8 cellular contexts compared by ENCODE assay signal in the genomic region with DNA sequence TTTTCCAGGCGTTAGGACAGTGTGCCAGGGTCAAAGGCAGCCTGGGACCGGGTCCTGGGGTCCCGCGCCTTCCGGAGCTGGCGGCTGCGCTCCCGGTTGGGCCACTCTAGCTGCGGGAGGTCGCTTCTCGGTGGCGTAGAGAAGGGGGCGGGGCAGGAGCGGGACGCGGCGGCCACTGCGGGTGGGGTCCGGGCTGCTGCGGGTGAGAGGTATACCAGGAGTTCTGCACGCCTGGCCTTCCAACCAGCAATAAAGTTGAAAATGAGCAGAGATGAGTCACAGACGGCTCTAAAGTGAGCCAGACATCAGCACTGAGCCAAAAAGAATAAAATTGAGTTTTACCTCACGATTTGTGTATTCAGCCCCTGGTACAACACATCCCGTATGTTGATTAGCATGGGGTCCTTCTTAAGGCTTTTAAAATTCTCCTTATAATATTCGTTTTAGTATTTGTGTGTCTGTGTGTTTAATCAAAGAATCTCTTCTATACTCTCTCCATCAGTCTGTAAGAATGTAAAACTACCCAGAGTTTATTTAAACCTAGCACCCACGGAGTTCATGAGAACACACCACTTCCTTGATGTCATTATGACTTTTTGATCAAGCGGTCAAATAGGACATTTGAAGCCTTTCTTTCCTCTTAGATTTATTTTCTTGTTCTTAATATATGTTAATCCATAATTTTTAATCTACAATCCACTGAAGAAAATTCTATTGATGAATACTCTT. TPM values are rescaled to one million over a fixed set of nuclear protein-coding genes. Genes with fewer than 3 reads are reported as not detected.
DNase-seq lines count a peak whose midpoint lies in the region; FAIRE-seq and TF ChIP-seq lines count a peak whose summit lies in the region.

A gene (minus strand): TSS at position 108 of the 729 bp plus-strand sequence. CDS start 107 bp downstream, at position 1.

- peaks cover 6% of the 10 kb centered on the region for H3K4me1 ChIP-seq in mammary epithelial cell (ENCODE audit: insufficient read depth, low read length)

- no peak within 1 kb of the TSS for H3K27ac ChIP-seq in mammary epithelial cell (ENCODE audit: insufficient read depth, low read depth, low read length)

- no peaks in the 10 kb centered on the region for H3K9me3 ChIP-seq in mammary epithelial cell (replicated peaks; ENCODE audit: insufficient read depth, low read length)

- TF ChIP-seq CTCF in mammary epithelial cell (conservative IDR thresholded peaks at IDR 0.05 in 1 of 2, IDR thresholded peaks at IDR 0.05 in 1 of 2; ENCODE audit: extremely low read depth in 1 of 2, insufficient read depth in 1 of 2, low read depth in 1 of 2, low read length in 2 of 2) = no peak

- DNase-seq in NCI-H2171 treated with DMSO at 0.1 percent for 48 hours (lab: John Stamatoyannopoulos, UW) = peak; percentile 9
- no peak for DNase-seq in NCI-H2171 (lab: John Stamatoyannopoulos, UW)
- peak; percentile 32 for DNase-seq in SHP77 treated with DMSO at 0.1 percent for 48 hours (lab: John Stamatoyannopoulos, UW)
- DNase-seq in mammary epithelial cell = peak; percentile 40
- DNase-seq in kidney glomerular epithelial cell (lab: John Stamatoyannopoulos, UW) = peak; percentile 46
- peak; percentile 54 for DNase-seq in stimulated activated CD4-positive, alpha-beta T cell treated with anti-CD3 and anti-CD28 coated beads, Interleukin-1b, Interleukin-23, amount 100 ng/mL, for 48 hours
- DNase-seq in middle frontal gyrus (ENCODE audit: extremely low spot score, low spot score) = no peak
- no peak for DNase-seq in GM12892 (ENCODE audit: insufficient read length)

- TF ChIP-seq POLR2A in GM12892 (IDR thresholded peaks at IDR 0.05; ENCODE audit: low read depth, low read length) = no peak

- H3K9ac ChIP-seq in mammary epithelial cell (ENCODE audit: insufficient read depth, low read length) = no peak within 1 kb of the TSS

- no peak for FAIRE-seq in GM12892 (lab: Jason Lieb, UNC)

- peak within 1 kb of the TSS; percentile 88 for H3K4me2 ChIP-seq in mammary epithelial cell (ENCODE audit: insufficient read depth, low read depth, low read length)

- H3K36me3 ChIP-seq in mammary epithelial cell (ENCODE audit: insufficient read depth, low read length) = no peaks in the 10 kb centered on the region

- intact Hi-C loops in mammary epithelial cell (cut with micrococcal nuclease) = no loop called here

- BruUV-seq in mammary epithelial cell (replicated peaks; lab: Mats Ljungman, UMichigan) = no TSS peak

- H3K27me3 ChIP-seq in mammary epithelial cell (ENCODE audit: insufficient read depth, low read length) = no peaks in the 10 kb centered on the region

- no peaks in the 10 kb centered on the region for H3K79me2 ChIP-seq in mammary epithelial cell (ENCODE audit: insufficient read depth, low read length)

- H3K4me3 ChIP-seq in mammary epithelial cell (replicated peaks in 1 of 3; ENCODE audit: insufficient read depth in 1 of 3, low read depth in 2 of 3, low read length in 3 of 3) = peak within 1 kb of the TSS; percentile 41 to 58 (median 54)

- in situ Hi-C loops in mammary epithelial cell (cut with MboI; ENCODE audit: low sequenced_read_pairs in 2 of 2) = no loop called here

- peak within 1 kb of the TSS; percentile 90 for H2AFZ ChIP-seq in mammary epithelial cell (ENCODE audit: low read depth, low read length)

- 5% methylated on average over 20 of the region's 27 CpGs for WGBS in mammary epithelial cell (ENCODE audit: low coverage, missing lambda C conversion rate)

- H4K20me1 ChIP-seq in mammary epithelial cell (ENCODE audit: insufficient read depth, low read length) = no peaks in the 10 kb centered on the region

- dilution Hi-C loops in mammary epithelial cell (cut with HindIII; ENCODE audit: low sequenced_read_pairs) = no loop called here

- CTCF ChIA-PET in mammary epithelial cell (lab: Charles Lee; ENCODE audit: low non-redundant PET) = no interaction called here

RNA-seq across cellular contexts. Expression of the gene that starts here (rescaled TPM):
- under 1 TPM; 0.61 to 0.67 TPM for total RNA-seq in mammary epithelial cell
- 0.42 TPM for polyA plus RNA-seq in mammary epithelial cell
- not detected for polyA minus RNA-seq in mammary epithelial cell
- not detected for polyA plus RNA-seq in GM12892 (2012; ENCODE audit: missing spikeins)

Comparison
In these comparisons a context has a peak if more than half of its experiments do, and no peak if none do; other contexts are left out.
1. DNase-seq: peak in NCI-H2171 treated with DMSO at 0.1 percent for 48 hours (single experiment), SHP77 treated with DMSO at 0.1 percent for 48 hours (single experiment), kidney glomerular epithelial cell (single experiment) and stimulated activated CD4-positive, alpha-beta T cell treated with anti-CD3 and anti-CD28 coated beads, Interleukin-1b, Interleukin-23, amount 100 ng/mL, for 48 hours (single experiment); none in NCI-H2171 (single experiment), middle frontal gyrus (single experiment) and GM12892 (single experiment).
2. Peak in DNase-seq, H3K4me3 ChIP-seq and H3K4me2 ChIP-seq in mammary epithelial cell; RNA of the gene not detected or under 1 TPM.